ENCODE assay signal across 24 cellular contexts in genomic region chr6:170244721-170245201, GRCh38. TPM values are rescaled to one million over a fixed set of nuclear protein-coding genes. Genes with fewer than 3 reads are reported as not detected.
A peak's percentile ranks its signal among the peaks of the same experiment; 100 is the strongest.
DNase-seq lines count a peak whose midpoint lies in the region; ATAC-seq, FAIRE-seq and TF ChIP-seq lines count a peak whose summit lies in the region.
"Had no signal": no experiment of that assay in that cellular context is flagged by ENCODE, and none has a peak within 500 bp of the region (broad histone marks: within the 10 kb centered on the region; RNA-seq: fewer than 3 reads in every experiment).

No MANE protein-coding gene starts in this region.

- H3K79me2 ChIP-seq in H1 (ENCODE audit: control insufficient read depth in 1 of 2, insufficient read depth in 2 of 2, low read length in 2 of 2) = no peaks in the 10 kb centered on the region

- H2BK15ac ChIP-seq in H1 (ENCODE audit: low read length) = 0 out of 2 replicates have a peak overlapping the region, but pooled peaks have one; percentile 29

- in situ Hi-C loops in G401 (cut with HindIII; ENCODE audit: low sequenced_read_pairs) = no loop called here

- no peak overlapping the region; the same call in 1 of the 2 replicates for H3K18ac ChIP-seq in H1 (ENCODE audit: extremely low read depth, low read length)

- no peaks in the 10 kb centered on the region for H3K79me1 ChIP-seq in H1 (ENCODE audit: low read depth, low read length)

- no peak for FAIRE-seq in H1 (lab: Jason Lieb, UNC)

- no peak overlapping the region for H2BK120ac ChIP-seq in H1 (replicated peaks; ENCODE audit: low read depth, low read length)

- H3K4me3 ChIP-seq in NB4 (ENCODE audit: low read depth, low read length) (no peak overlapping the region), H1 (ENCODE audit: extremely low read depth in 1 of 4, insufficient read depth in 2 of 4, low read depth in 3 of 4, low read length in 4 of 4) (no peak overlapping the region)
- H3K4me3 ChIP-seq: esophagus muscularis mucosa, gastrocnemius medialis, SK-N-MC, spleen had no signal

- TF ChIP-seq CTCF in NB4 (IDR thresholded peaks at IDR 0.05; ENCODE audit: low read depth, low read length) = no peak
- TF ChIP-seq CTCF in H1 (IDR thresholded peaks at IDR 0.05; ENCODE audit: control extremely low read depth in 1 of 3, insufficient read depth in 1 of 3, low read depth in 1 of 3, low read length in 3 of 3) = no peak

- ATAC-seq in GM21529 (IDR thresholded peaks at IDR 0.05; ENCODE audit: unreplicated experiment) = no peak
- ATAC-seq: activated CD8-positive, alpha-beta T cell treated with anti-CD3 and anti-CD28 coated beads for 36 hours; gastrocnemius medialis; HCT116; naive thymus-derived CD4-positive, alpha-beta T cell had no signal

- no peak overlapping the region for H3K56ac ChIP-seq in H1 (replicated peaks; ENCODE audit: insufficient read length, low read depth, low read length)

- no peak overlapping the region for H4K5ac ChIP-seq in H1 (ENCODE audit: insufficient read length, low read depth, low read length)

- no peak overlapping the region for H2AK5ac ChIP-seq in H1 (ENCODE audit: low read depth, low read length)

- H3K23ac ChIP-seq in H1 (ENCODE audit: insufficient read length) = no peak overlapping the region

- no peak for TF ChIP-seq EP300 in H1 (IDR thresholded peaks at IDR 0.05; ENCODE audit: borderline replicate concordance in 1 of 2, low read depth in 2 of 2, low read length in 2 of 2)

- H3K27me3 ChIP-seq in H1 (replicated peaks in 1 of 4; ENCODE audit: control insufficient read depth in 3 of 4, extremely low read depth in 1 of 4, insufficient read depth in 3 of 4, low read length in 3 of 4) = no peaks in the 10 kb centered on the region

- H3K9me3 ChIP-seq in H1 (ENCODE audit: insufficient read depth in 2 of 2, low read depth in 1 of 2, low read length in 1 of 2) = no peaks in the 10 kb centered on the region
- H3K9me3 ChIP-seq: esophagus muscularis mucosa, gastrocnemius medialis, spleen had no signal

- DNase-seq in G401 (ENCODE audit: low spot score) (peak; percentile 24), NB4 (ENCODE audit: low read depth) (peak; percentile 52), H1 (ENCODE audit: low read depth in 1 of 2, low spot score in 2 of 2) (no peak), pons (ENCODE audit: low spot score) (peak; percentile 37), HuH-7.5 (ENCODE audit: low spot score) (no peak), T-helper 2 cell (no peak), NCI-H446 (lab: John Stamatoyannopoulos, UW) (no peak)
- DNase-seq: activated CD8-positive, alpha-beta T cell treated with anti-CD3 and anti-CD28 coated beads for 36 hours; activated naive CD4-positive, alpha-beta T cell treated with anti-CD3 and anti-CD28 coated beads for 36 hours; activated T-cell treated with anti-CD3 and anti-CD28 coated beads, Interleukin-2, amount 50 U/mL, for 24 hours; DND-41; effector memory CD4-positive, alpha-beta T cell; gastrocnemius medialis; kidney glomerular epithelial cell; mesendoderm; naive thymus-derived CD4-positive, alpha-beta T cell; NCI-H1105 treated with DMSO at 0.1 percent for 48 hours; NCI-H526; spleen; T-helper 9 cell had no signal

- TF ChIP-seq RAD21 in H1 (IDR thresholded peaks at IDR 0.05 in 1 of 2, conservative IDR thresholded peaks at IDR 0.05 in 1 of 2; ENCODE audit: low read depth in 2 of 2, low read length in 2 of 2) = no peak

- no peak overlapping the region for H3K14ac ChIP-seq in H1 (ENCODE audit: insufficient read length)

- TF ChIP-seq POLR2A in NB4 (IDR thresholded peaks at IDR 0.05; ENCODE audit: extremely low read depth, insufficient read length) (no peak), H1 (IDR thresholded peaks at IDR 0.05; ENCODE audit: control extremely low read depth in 1 of 2, low read depth in 2 of 2, low read length in 2 of 2) (no peak)

- no peak overlapping the region for H4K8ac ChIP-seq in H1 (ENCODE audit: extremely low read depth, insufficient read depth, low read length)

- peaks cover 0 to 12% (median 3%) of the 10 kb centered on the region in 4 experiments; a peak in 4 of 7 replicates for H3K4me1 ChIP-seq in H1 (replicated peaks in 1 of 4; ENCODE audit: control insufficient read depth in 3 of 4, insufficient read depth in 4 of 4, low read length in 3 of 4)

- 76% methylated on average over 21 of the region's 21 CpGs; no CpG with 5 or more reads in 1 of the 2 experiments for WGBS in H1 (ENCODE audit: extremely low coverage in 1 of 2, insufficient coverage in 1 of 2, insufficient read length in 1 of 2, insufficient replicate concordance in 2 of 2, low coverage in 1 of 2, low lambda C conversion rate in 2 of 2, missing lambda C conversion rate in 1 of 2), 2 experiments

- no peak overlapping the region for H3K27ac ChIP-seq in H1 (ENCODE audit: low read depth, low read length)
- H3K27ac ChIP-seq: esophagus muscularis mucosa, gastrocnemius medialis, SK-N-MC had no signal

- H3K4ac ChIP-seq in H1 (replicated peaks; ENCODE audit: insufficient read length, low read depth, low read length) = no peak overlapping the region

- H2BK20ac ChIP-seq in H1 (ENCODE audit: low read length) = no peak overlapping the region

- no peak overlapping the region for H3K9ac ChIP-seq in H1 (replicated peaks in 1 of 4; ENCODE audit: extremely low read depth in 1 of 4, low read depth in 3 of 4, low read length in 3 of 4)

- POLR2A ChIA-PET in H1 (lab: Charles Lee; ENCODE audit: partially characterized antibody) = interaction anchor here (1.2 to 1.3 kb wide), 2 partner anchors 13 to 50 kb away, joined by 3 read pairs; no protein-coding TSS in a partner anchor

- H4K91ac ChIP-seq in H1 (replicated peaks; ENCODE audit: insufficient read length, low read length) = no peak overlapping the region

- H3K36me3 ChIP-seq in H1 (ENCODE audit: control insufficient read depth in 2 of 4, insufficient read depth in 4 of 4, low read length in 3 of 4) = no peaks in the 10 kb centered on the region
- H3K36me3 ChIP-seq: esophagus muscularis mucosa, gastrocnemius medialis, spleen had no signal

- H2BK5ac ChIP-seq in H1 (ENCODE audit: low read depth, low read length) = no peak overlapping the region

- no peaks in the 10 kb centered on the region for H3K23me2 ChIP-seq in H1 (ENCODE audit: low read depth, low read length)

- no peak overlapping the region for H2BK12ac ChIP-seq in H1 (ENCODE audit: low read depth, low read length)

- no peak overlapping the region; a peak in 1 of 4 replicates for H3K4me2 ChIP-seq in H1 (ENCODE audit: insufficient read depth in 1 of 2, low read depth in 2 of 2, low read length in 2 of 2)

- no peaks in the 10 kb centered on the region for H4K20me1 ChIP-seq in H1 (replicated peaks in 1 of 2; ENCODE audit: control insufficient read depth in 1 of 2, insufficient read depth in 2 of 2, low read length in 2 of 2)

- CTCF ChIA-PET in H1 (lab: Charles Lee; ENCODE audit: partially characterized antibody) = interaction anchor here (1.0 to 1.4 kb wide), 2 partner anchors 13 to 16 kb away, joined by 3 read pairs; no protein-coding TSS in a partner anchor

- no peak overlapping the region for H2AFZ ChIP-seq in H1 (ENCODE audit: low read length)

TF ChIP-seq in H1, 55 proteins besides CTCF, POLR2A, EP300 and RAD21:
- TF ChIP-seq RNF2 (IDR thresholded peaks at IDR 0.05; ENCODE audit: borderline replicate concordance, low read depth, low read length, missing control alignments, poor library complexity, severe bottlenecking) = no peak
- TF ChIP-seq CBX5 (IDR thresholded peaks at IDR 0.05; ENCODE audit: low read depth, low read length) = no peak
- no peak for TF ChIP-seq CBX8 (IDR thresholded peaks at IDR 0.05; ENCODE audit: borderline replicate concordance, low read depth, low read length)
- peak; percentile 60; the same call in 1 of the 2 replicates for TF ChIP-seq E2F6 (IDR thresholded peaks at IDR 0.05)
- TF ChIP-seq EGR1 (IDR thresholded peaks at IDR 0.05; ENCODE audit: borderline replicate concordance, low read depth, low read length) = no peak
- 0 out of 2 replicates have a peak, but pooled peaks have one; percentile 13 for TF ChIP-seq TCF12 (IDR thresholded peaks at IDR 0.05; ENCODE audit: low read depth, low read length)
- no peak for TF ChIP-seq KDM4A (IDR thresholded peaks at IDR 0.05; ENCODE audit: low read depth, low read length, severe bottlenecking)
- no peak for TF ChIP-seq GTF2F1 (IDR thresholded peaks at IDR 0.05; ENCODE audit: borderline replicate concordance, low read depth, low read length)

RNA-seq across cellular contexts. Expression of gene DLL1, which starts 46.1 kb away (rescaled TPM):
- total RNA-seq in G401 (2014; rRNA removed; shearing (Covaris generic)) = 0.18 and 0.51 TPM in 2 replicates
- total RNA-seq in H1 (2021; fragmentation: NEBNext Ultra II Directional; extraction: Animal tissue kit (Norgen Biotek cat#: 25700)) = 3.8 and 5.6 TPM in 2 replicates
- 1.7 and 3.1 TPM in 2 replicates for polyA plus RNA-seq in H1 (2011; rRNA removed)
- 3.3 TPM for polyA plus RNA-seq in H1 (2011; cell fraction: cytosol; rRNA removed)
- 8.7 TPM for polyA plus RNA-seq in H1 (2011; cell fraction: nucleus; rRNA removed)
- 1.5 to 2.8 TPM (median 2.7 TPM) in 4 replicates for polyA plus RNA-seq in H1 (2012, experiment 1 of 2)
- 1.5 TPM for polyA plus RNA-seq in H1 (2012, experiment 2 of 2)
- 1.4 TPM for polyA plus RNA-seq in H1 (2013, experiment 1 of 2)
- polyA plus RNA-seq in H1 (2013, experiment 2 of 2) = 1.0 TPM
- polyA minus RNA-seq in H1 (2011; rRNA and poly(A)+ RNA removed) = 0.39 and 0.95 TPM in 2 replicates
- polyA minus RNA-seq in H1 (2011; cell fraction: cytosol; rRNA and poly(A)+ RNA removed) = 2.3 TPM
- 2.6 TPM for polyA minus RNA-seq in H1 (2011; cell fraction: nucleus; rRNA and poly(A)+ RNA removed)

Comparison
In these comparisons a context has a peak if more than half of its experiments do, and no peak if none do; other contexts are left out.
1. DNase-seq: peak in G401 (single experiment), NB4 (single experiment) and pons (single experiment); none in H1 (0 of 2), HuH-7.5 (single experiment), T-helper 2 cell (0 of 5) and NCI-H446 (0 of 2).